ENCODE assay signal across 11 cellular contexts in the genomic region with DNA sequence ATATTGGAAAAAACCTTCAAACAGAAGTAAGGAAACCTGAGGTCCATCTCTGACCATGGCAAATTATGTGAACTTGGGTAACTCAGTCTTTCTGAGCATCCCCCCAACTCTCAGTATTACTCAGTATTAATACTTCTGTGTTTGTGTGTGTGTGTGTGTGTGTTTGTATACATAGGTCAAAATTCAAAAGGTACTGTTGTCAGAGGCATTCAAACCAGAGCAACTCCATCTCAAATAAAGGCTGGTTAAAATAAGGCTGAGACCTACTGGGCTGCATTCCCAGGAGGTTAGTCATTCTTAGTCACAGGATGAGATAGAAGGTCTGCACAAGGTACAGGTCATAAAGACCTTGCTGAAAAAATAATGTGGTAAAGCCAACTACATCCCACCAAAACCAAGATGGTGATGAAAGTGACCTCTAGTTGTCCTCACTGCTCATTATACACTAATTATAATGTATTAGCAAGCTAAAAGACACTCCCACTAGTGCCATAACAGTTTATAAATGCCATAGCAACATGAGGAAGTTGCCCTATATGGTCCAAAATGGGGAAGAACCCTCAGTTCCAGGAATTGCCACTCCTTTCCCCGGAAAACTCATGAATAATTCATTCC. TPM values are rescaled to one million over a fixed set of nuclear protein-coding genes. Genes with fewer than 3 reads are reported as not detected.
A peak's percentile ranks its signal among the peaks of the same experiment; 100 is the strongest.
DNase-seq lines count a peak whose midpoint lies in the region; ATAC-seq and TF ChIP-seq lines count a peak whose summit lies in the region.
"Had no signal": no experiment of that assay in that cellular context is flagged by ENCODE, and none has a peak within 500 bp of the region (broad histone marks: within the 10 kb centered on the region; RNA-seq: fewer than 3 reads in every experiment).

No MANE protein-coding gene starts in this region.

- no peak overlapping the region for H3K27ac ChIP-seq in GM23248
- H3K27ac ChIP-seq in PC-9, result peak overlapping the region; percentile 54
- H3K27ac ChIP-seq: neutrophil had no signal

- no peak overlapping the region for H3K9ac ChIP-seq in GM23248

- POLR2A ChIA-PET in PC-9 (lab: Charles Lee; ENCODE audit: unreplicated experiment), result interaction anchor here (0.6 kb wide), 1 partner anchor 27 kb away, joined by 3 read pairs; no protein-coding TSS in a partner anchor

- H3K36me3 ChIP-seq in GM23248 (ENCODE audit: low read depth) (no peaks in the 10 kb centered on the region), PC-9 (ENCODE audit: low read depth) (no peaks in the 10 kb centered on the region)
- H3K36me3 ChIP-seq: neutrophil had no signal

- H3K4me3 ChIP-seq in GM23248, result no peak overlapping the region
- no peak overlapping the region for H3K4me3 ChIP-seq in PC-9

- H3K9me3 ChIP-seq in GM23248 (ENCODE audit: low read depth) (no peaks in the 10 kb centered on the region), PC-9 (ENCODE audit: insufficient read depth, low read depth) (peaks cover 6% of the 10 kb centered on the region)
- H3K9me3 ChIP-seq: neutrophil had no signal

- no TSS peak for BruUV-seq in PC-9 (replicated peaks; lab: Mats Ljungman, UMichigan)

- ATAC-seq in GM21447 (IDR thresholded peaks at IDR 0.05; ENCODE audit: unreplicated experiment) (no peak), HG03097 (IDR thresholded peaks at IDR 0.05; ENCODE audit: low FRiP score, unreplicated experiment) (no peak)

- H3K79me2 ChIP-seq in GM23248 (ENCODE audit: insufficient read depth) (no peaks in the 10 kb centered on the region), PC-9 (ENCODE audit: low read depth) (no peaks in the 10 kb centered on the region)

- H3K4me2 ChIP-seq in GM23248 (ENCODE audit: unreplicated experiment) (peak overlapping the region; percentile 24), PC-9 (peak overlapping the region; percentile 37)

- CTCF ChIA-PET in PC-9 (lab: Charles Lee), result no interaction called here

- 47 to 56% methylated on average over 1 of the region's 1 CpG for WGBS in GM23248 (ENCODE audit: low coverage in 1 of 2, low lambda C conversion rate in 2 of 2, missing lambda C conversion rate in 2 of 2), 2 experiments

- H3K4me1 ChIP-seq in GM23248 (ENCODE audit: insufficient read depth) (peaks cover 16% of the 10 kb centered on the region), PC-9 (replicated peaks; ENCODE audit: insufficient read depth) (peaks cover 46% of the 10 kb centered on the region)

- H3K9me2 ChIP-seq in GM23248 (ENCODE audit: insufficient read depth) (no peaks in the 10 kb centered on the region), PC-9 (ENCODE audit: insufficient read depth) (no peaks in the 10 kb centered on the region)

- peaks cover 54% of the 10 kb centered on the region for H3K27me3 ChIP-seq in GM23248 (replicated peaks; ENCODE audit: insufficient read depth)
- H3K27me3 ChIP-seq in PC-9 (ENCODE audit: insufficient read depth, low read depth), result no peaks in the 10 kb centered on the region
- H3K27me3 ChIP-seq: neutrophil had no signal

- intact Hi-C loops in PC-9 (cut with micrococcal nuclease; ENCODE audit: unreplicated experiment), result no loop called here

- DNase-seq in GM23248 (peak; percentile 71), PC-9 (peak; percentile 63 to 95), dermis microvascular lymphatic vessel endothelial cell (ENCODE audit: low read depth in 2 of 2) (peak; percentile 14 to 82), non-pigmented ciliary epithelial cell (ENCODE audit: low read depth) (peak; percentile 51), NCI-H128 (lab: John Stamatoyannopoulos, UW; ENCODE audit: unreplicated experiment) (no peak), NCI-H524 treated with DMSO at 0.1 percent for 48 hours (lab: John Stamatoyannopoulos, UW) (no peak)
- DNase-seq: activated naive CD4-positive, alpha-beta T cell treated with anti-CD3 and anti-CD28 coated beads, Interleukin-2, amount 10 ng/mL, durations not matched to agents 7 days and 5 days; T-helper 9 cell had no signal

- in situ Hi-C loops in GM23248 (cut with MboI), result loop anchor here (25.0 kb wide), 1 partner anchor 703 kb away; no protein-coding TSS in a partner anchor

- H2AFZ ChIP-seq in GM23248 (no peak overlapping the region), PC-9 (no peak overlapping the region; the same call in 1 of the 2 replicates)

- peaks cover 15% of the 10 kb centered on the region for H3F3A ChIP-seq in GM23248 (ENCODE audit: insufficient read depth)
- peaks cover 18% of the 10 kb centered on the region for H3F3A ChIP-seq in PC-9 (ENCODE audit: insufficient read depth, low read depth)

- H4K20me1 ChIP-seq in GM23248 (ENCODE audit: insufficient read depth) (no peaks in the 10 kb centered on the region), PC-9 (ENCODE audit: insufficient read depth) (no peaks in the 10 kb centered on the region)

- no peak for TF ChIP-seq CTCF in PC-9 (conservative IDR thresholded peaks at IDR 0.05)

RNA-seq across cellular contexts. Expression of a gene that starts 33.3 kb away (rescaled TPM):
- not detected in 2 replicates for total RNA-seq in GM23248 (2014; rRNA removed; shearing (Covaris generic))
- not detected in 2 replicates for polyA plus RNA-seq in GM23248 (2016; fragmentation: Nextera tagmentation; extraction: Ambion mirVana)
- total RNA-seq in PC-9 (2021) (not detected in 2 replicates), dermis microvascular lymphatic vessel endothelial cell (not detected in 2 replicates)

Comparison
In these comparisons a context has a peak if more than half of its experiments do, and no peak if none do; other contexts are left out.
1. DNase-seq: peak in GM23248 (single experiment), PC-9 (2 of 2), dermis microvascular lymphatic vessel endothelial cell (2 of 2) and non-pigmented ciliary epithelial cell (single experiment); none in NCI-H128 (single experiment) and NCI-H524 treated with DMSO at 0.1 percent for 48 hours (single experiment).